ENCODE assay signal across 8 cellular contexts in the genomic region with DNA sequence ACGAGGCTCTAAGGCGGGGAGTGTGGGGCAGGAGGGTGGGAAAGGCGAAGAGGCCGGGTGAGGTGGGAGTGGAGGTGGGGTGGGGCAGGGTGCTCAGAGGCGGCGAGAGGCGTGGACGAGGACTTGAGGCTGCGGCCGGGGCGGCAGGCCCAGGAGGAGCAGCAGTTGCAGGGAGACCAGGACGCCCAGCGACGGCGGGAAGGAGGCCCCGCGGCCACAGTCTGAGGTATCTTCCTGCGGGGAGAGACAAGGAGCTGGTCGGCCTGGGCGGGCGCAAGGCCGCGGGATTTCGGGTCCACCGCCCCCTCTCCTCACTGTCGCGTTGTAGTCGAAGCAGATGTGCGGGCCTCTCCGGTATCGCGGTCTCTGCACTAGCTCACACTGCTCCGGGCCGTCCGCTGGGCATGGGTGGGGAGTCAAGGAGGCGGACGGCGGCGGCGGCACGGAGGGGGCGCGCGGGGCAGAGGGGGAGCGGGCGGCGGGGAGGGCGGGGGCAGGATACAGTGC. TPM values are rescaled to one million over a fixed set of nuclear protein-coding genes. Genes with fewer than 3 reads are reported as not detected.
DNase-seq lines count a peak whose midpoint lies in the region; ATAC-seq, FAIRE-seq and TF ChIP-seq lines count a peak whose summit lies in the region.

No MANE protein-coding gene starts in this region.

- H3K79me2 ChIP-seq in H1 (ENCODE audit: control insufficient read depth in 1 of 2, insufficient read depth in 2 of 2, low read length in 2 of 2) = no peaks in the 10 kb centered on the region

- H4K20me1 ChIP-seq in H1 (replicated peaks in 1 of 2; ENCODE audit: control insufficient read depth in 1 of 2, insufficient read depth in 2 of 2, low read length in 2 of 2) = peaks cover 0 to 2% of the 10 kb centered on the region in 2 experiments

- no peak for TF ChIP-seq CTCF in H1 (IDR thresholded peaks at IDR 0.05; ENCODE audit: control extremely low read depth in 1 of 3, insufficient read depth in 1 of 3, low read depth in 1 of 3, low read length in 3 of 3)
- no peak for TF ChIP-seq CTCF in nephron (IDR thresholded peaks at IDR 0.05; ENCODE audit: unreplicated experiment in 3 of 3)

- 7% methylated on average over 24 of the region's 48 CpGs; no CpG with 5 or more reads in 1 of the 2 experiments for WGBS in H1 (ENCODE audit: extremely low coverage in 1 of 2, insufficient coverage in 1 of 2, insufficient read length in 1 of 2, insufficient replicate concordance in 2 of 2, low coverage in 1 of 2, low lambda C conversion rate in 2 of 2, missing lambda C conversion rate in 1 of 2), 2 experiments

- H2BK20ac ChIP-seq in H1 (ENCODE audit: low read length) = no peak overlapping the region

- H2BK12ac ChIP-seq in H1 (ENCODE audit: low read depth, low read length) = no peak overlapping the region

- H2BK120ac ChIP-seq in H1 (replicated peaks; ENCODE audit: low read depth, low read length) = no peak overlapping the region

- peaks cover 13% of the 10 kb centered on the region; the same call in 1 of the 2 replicates for H3K23me2 ChIP-seq in H1 (ENCODE audit: low read depth, low read length)

- no peak overlapping the region for H3K4me3 ChIP-seq in CD4-positive, CD25-positive, alpha-beta regulatory T cell (ENCODE audit: low read depth, low read length)
- H3K4me3 ChIP-seq in H1 (ENCODE audit: extremely low read depth in 1 of 4, insufficient read depth in 2 of 4, low read depth in 3 of 4, low read length in 4 of 4) = peak overlapping the region; percentile 43 to 68 (median 50)

- peaks cover 35% of the 10 kb centered on the region for H3K4me1 ChIP-seq in CD4-positive, CD25-positive, alpha-beta regulatory T cell (ENCODE audit: control insufficient read depth, insufficient read depth, low read length, poor library complexity, severe bottlenecking)
- peaks cover 0 to 15% (median 10%) of the 10 kb centered on the region in 4 experiments; a peak in 6 of 7 replicates for H3K4me1 ChIP-seq in H1 (replicated peaks in 1 of 4; ENCODE audit: control insufficient read depth in 3 of 4, insufficient read depth in 4 of 4, low read length in 3 of 4)

- no peak overlapping the region for H3K27ac Mint-ChIP-seq in CD4-positive, CD25-positive, alpha-beta regulatory T cell
- H3K27ac Mint-ChIP-seq in nephron = peak overlapping the region in 2 of 3 experiments; percentile 74 to 79

- H3K27me3 Mint-ChIP-seq in CD4-positive, CD25-positive, alpha-beta regulatory T cell = no peaks in the 10 kb centered on the region
- H3K27me3 Mint-ChIP-seq in nephron (ENCODE audit: low read depth) = no peaks in the 10 kb centered on the region

- H2AFZ ChIP-seq in H1 (ENCODE audit: low read length) = no peak overlapping the region; the same call in 1 of the 2 replicates

- TF ChIP-seq RAD21 in H1 (IDR thresholded peaks at IDR 0.05 in 1 of 2, conservative IDR thresholded peaks at IDR 0.05 in 1 of 2; ENCODE audit: low read depth in 2 of 2, low read length in 2 of 2) = no peak

- no peak for TF ChIP-seq POLR2A in H1 (IDR thresholded peaks at IDR 0.05; ENCODE audit: control extremely low read depth in 1 of 2, low read depth in 2 of 2, low read length in 2 of 2)

- H2BK15ac ChIP-seq in H1 (ENCODE audit: low read length) = no peak overlapping the region

- TF ChIP-seq EP300 in H1 (IDR thresholded peaks at IDR 0.05; ENCODE audit: borderline replicate concordance in 1 of 2, low read depth in 2 of 2, low read length in 2 of 2) = no peak

- no peaks in the 10 kb centered on the region for H3K9me3 ChIP-seq in CD4-positive, CD25-positive, alpha-beta regulatory T cell (ENCODE audit: control insufficient read depth in 2 of 2, low read length in 2 of 2)
- H3K9me3 ChIP-seq in H1 (ENCODE audit: insufficient read depth in 2 of 2, low read depth in 1 of 2, low read length in 1 of 2) = no peaks in the 10 kb centered on the region

- no peak overlapping the region for H2BK5ac ChIP-seq in H1 (ENCODE audit: low read depth, low read length)

- CTCF ChIA-PET in H1 (lab: Charles Lee; ENCODE audit: partially characterized antibody) = interaction anchor here (1.0 to 4.5 kb wide), 8 partner anchors 8 to 187 kb away, joined by 3 to 18 read pairs (median 4); a partner anchor contains a TSS

- POLR2A ChIA-PET in H1 (lab: Charles Lee; ENCODE audit: partially characterized antibody) = interaction anchor here (0.7 to 2.5 kb wide), 6 partner anchors 11 to 1604 kb away, joined by 3 to 22 read pairs (median 4); a partner anchor contains a TSS

- H4K91ac ChIP-seq in H1 (replicated peaks; ENCODE audit: insufficient read length, low read length) = peak overlapping the region; percentile 25

- no peaks in the 10 kb centered on the region for H3K36me3 ChIP-seq in CD4-positive, CD25-positive, alpha-beta regulatory T cell (ENCODE audit: control insufficient read depth, insufficient read depth, low read length)
- H3K36me3 ChIP-seq in H1 (ENCODE audit: control insufficient read depth in 2 of 4, insufficient read depth in 4 of 4, low read length in 3 of 4) = no peaks in the 10 kb centered on the region

- H3K9ac ChIP-seq in H1 (replicated peaks in 1 of 4; ENCODE audit: extremely low read depth in 1 of 4, low read depth in 3 of 4, low read length in 3 of 4) = peak overlapping the region; percentile 5 to 58 (median 43); a peak in 6 of 7 replicates

- H3K4ac ChIP-seq in H1 (replicated peaks; ENCODE audit: insufficient read length, low read depth, low read length) = peak overlapping the region; percentile 58

- no peak overlapping the region for H2AK5ac ChIP-seq in H1 (ENCODE audit: low read depth, low read length)

- no peaks in the 10 kb centered on the region for H3K9me3 Mint-ChIP-seq in CD4-positive, CD25-positive, alpha-beta regulatory T cell
- H3K9me3 Mint-ChIP-seq in nephron = no peaks in the 10 kb centered on the region

- no peak overlapping the region for H3K14ac ChIP-seq in H1 (ENCODE audit: insufficient read length)

- peak overlapping the region; percentile 11 for H3K56ac ChIP-seq in H1 (replicated peaks; ENCODE audit: insufficient read length, low read depth, low read length)

- no peak overlapping the region for H4K5ac ChIP-seq in H1 (ENCODE audit: insufficient read length, low read depth, low read length)

- peaks cover 0 to 50% (median 5%) of the 10 kb centered on the region in 4 donors for H3K4me1 Mint-ChIP-seq in CD4-positive, CD25-positive, alpha-beta regulatory T cell
- H3K4me1 Mint-ChIP-seq in nephron = peaks cover 5% of the 10 kb centered on the region

- 0 out of 2 replicates have a peak, but pooled peaks cover 2% of the 10 kb centered on the region for H3K79me1 ChIP-seq in H1 (ENCODE audit: low read depth, low read length)

- no peak for FAIRE-seq in H1 (lab: Jason Lieb, UNC)

- peak overlapping the region; percentile 76; the same call in 1 of the 2 replicates for H4K8ac ChIP-seq in H1 (ENCODE audit: extremely low read depth, insufficient read depth, low read length)

- H3K4me3 Mint-ChIP-seq in CD4-positive, CD25-positive, alpha-beta regulatory T cell = peak overlapping the region; percentile 71 to 98 (median 92)
- H3K4me3 Mint-ChIP-seq in nephron = peak overlapping the region; percentile 81 to 88 (median 85)

- no peak overlapping the region for H3K27ac ChIP-seq in CD4-positive, CD25-positive, alpha-beta regulatory T cell (ENCODE audit: insufficient read depth, low read length, poor library complexity, severe bottlenecking)
- no peak overlapping the region for H3K27ac ChIP-seq in H1 (ENCODE audit: low read depth, low read length)

- ATAC-seq in CD4-positive, CD25-positive, alpha-beta regulatory T cell (ENCODE audit: low read depth in 2 of 2) = no peak
- ATAC-seq in HG03439 (IDR thresholded peaks at IDR 0.05; ENCODE audit: unreplicated experiment) (peak; percentile 6), GM19467 (IDR thresholded peaks at IDR 0.05; ENCODE audit: unreplicated experiment) (no peak)

- no peak overlapping the region; the same call in 1 of the 2 replicates for H3K18ac ChIP-seq in H1 (ENCODE audit: extremely low read depth, low read length)

- H3K27me3 ChIP-seq in CD4-positive, CD25-positive, alpha-beta regulatory T cell (ENCODE audit: control insufficient read depth, insufficient read depth, low read length) = no peaks in the 10 kb centered on the region
- peaks cover 0 to 5% (median 2%) of the 10 kb centered on the region in 4 experiments; a peak in 3 of 7 replicates for H3K27me3 ChIP-seq in H1 (replicated peaks in 1 of 4; ENCODE audit: control insufficient read depth in 3 of 4, extremely low read depth in 1 of 4, insufficient read depth in 3 of 4, low read length in 3 of 4)

- no peak for DNase-seq in CD4-positive, CD25-positive, alpha-beta regulatory T cell
- DNase-seq in H1 (ENCODE audit: low read depth in 1 of 2, low spot score in 2 of 2) (no peak), COLO829 (ENCODE audit: low spot score) (no peak), KG1 (lab: John Stamatoyannopoulos, UW) (no peak), NCI-H1048 (lab: John Stamatoyannopoulos, UW) (no peak)

- peak overlapping the region; percentile 72 to 76 for H3K4me2 ChIP-seq in H1 (ENCODE audit: insufficient read depth in 1 of 2, low read depth in 2 of 2, low read length in 2 of 2)

- H3K36me3 Mint-ChIP-seq in CD4-positive, CD25-positive, alpha-beta regulatory T cell = no peaks in the 10 kb centered on the region
- no peaks in the 10 kb centered on the region for H3K36me3 Mint-ChIP-seq in nephron (ENCODE audit: low read depth)

- H3K23ac ChIP-seq in H1 (ENCODE audit: insufficient read length) = no peak overlapping the region

RNA-seq across cellular contexts. Expression of a gene that starts 5.3 kb away (rescaled TPM):
- total RNA-seq in CD4-positive, CD25-positive, alpha-beta regulatory T cell = 18.3 TPM
- 10 to 100 TPM; 33.5 to 38.6 (median 36.5) TPM for polyA plus RNA-seq in CD4-positive, CD25-positive, alpha-beta regulatory T cell
- 25.3 and 25.4 TPM in 2 replicates for total RNA-seq in H1 (2021; fragmentation: NEBNext Ultra II Directional; extraction: Animal tissue kit (Norgen Biotek cat#: 25700))
- polyA plus RNA-seq in H1 (2011; rRNA removed) = 32.4 and 41.9 TPM in 2 replicates
- 28.3 TPM for polyA plus RNA-seq in H1 (2011; cell fraction: cytosol; rRNA removed)
- polyA plus RNA-seq in H1 (2011; cell fraction: nucleus; rRNA removed) = 26.5 TPM
- 14.1 to 22.1 TPM (median 19.9 TPM) in 4 replicates for polyA plus RNA-seq in H1 (2012, experiment 1 of 2)
- polyA plus RNA-seq in H1 (2012, experiment 2 of 2) = 26.6 TPM
- polyA plus RNA-seq in H1 (2013, experiment 1 of 2) = 38.1 TPM
- polyA plus RNA-seq in H1 (2013, experiment 2 of 2) = 41.2 TPM
- 18.7 and 24.3 TPM in 2 replicates for polyA minus RNA-seq in H1 (2011; rRNA and poly(A)+ RNA removed)
- polyA minus RNA-seq in H1 (2011; cell fraction: cytosol; rRNA and poly(A)+ RNA removed) = 20.0 TPM
- polyA minus RNA-seq in H1 (2011; cell fraction: nucleus; rRNA and poly(A)+ RNA removed) = 14.9 TPM

RNA-seq across cellular contexts. Expression of a gene that starts 14.0 kb away (rescaled TPM):
- 28.5 TPM for total RNA-seq in CD4-positive, CD25-positive, alpha-beta regulatory T cell
- polyA plus RNA-seq in CD4-positive, CD25-positive, alpha-beta regulatory T cell = 10 to 100 TPM; 66.3 to 92.2 (median 79.2) TPM
- total RNA-seq in H1 (2021; fragmentation: NEBNext Ultra II Directional; extraction: Animal tissue kit (Norgen Biotek cat#: 25700)) = 9.8 and 9.9 TPM in 2 replicates
- 34.0 and 34.5 TPM in 2 replicates for polyA plus RNA-seq in H1 (2011; rRNA removed)
- polyA plus RNA-seq in H1 (2011; cell fraction: cytosol; rRNA removed) = 22.8 TPM
- polyA plus RNA-seq in H1 (2011; cell fraction: nucleus; rRNA removed) = 24.8 TPM
- 10.0 to 19.4 TPM (median 15.1 TPM) in 4 replicates for polyA plus RNA-seq in H1 (2012, experiment 1 of 2)
- polyA plus RNA-seq in H1 (2012, experiment 2 of 2) = 22.1 TPM
- 11.8 TPM for polyA plus RNA-seq in H1 (2013, experiment 1 of 2)
- 12.9 TPM for polyA plus RNA-seq in H1 (2013, experiment 2 of 2)
- polyA minus RNA-seq in H1 (2011; rRNA and poly(A)+ RNA removed) = 9.2 and 14.0 TPM in 2 replicates
- 6.3 TPM for polyA minus RNA-seq in H1 (2011; cell fraction: cytosol; rRNA and poly(A)+ RNA removed)
- 7.3 TPM for polyA minus RNA-seq in H1 (2011; cell fraction: nucleus; rRNA and poly(A)+ RNA removed)

RNA-seq across cellular contexts. Expression of a gene that starts 14.1 kb away (rescaled TPM):
- 30.1 TPM for total RNA-seq in CD4-positive, CD25-positive, alpha-beta regulatory T cell
- polyA plus RNA-seq in CD4-positive, CD25-positive, alpha-beta regulatory T cell = 10 to 100 TPM; 43.0 to 51.8 (median 49.6) TPM
- 25.0 and 28.4 TPM in 2 replicates for total RNA-seq in H1 (2021; fragmentation: NEBNext Ultra II Directional; extraction: Animal tissue kit (Norgen Biotek cat#: 25700))
- polyA plus RNA-seq in H1 (2011; rRNA removed) = 51.4 and 52.3 TPM in 2 replicates
- 53.3 TPM for polyA plus RNA-seq in H1 (2011; cell fraction: cytosol; rRNA removed)
- 91.8 TPM for polyA plus RNA-seq in H1 (2011; cell fraction: nucleus; rRNA removed)
- polyA plus RNA-seq in H1 (2012, experiment 1 of 2) = 18.1 to 35.5 TPM (median 31.5 TPM) in 4 replicates
- polyA plus RNA-seq in H1 (2012, experiment 2 of 2) = 26.4 TPM
- 14.6 TPM for polyA plus RNA-seq in H1 (2013, experiment 1 of 2)
- 13.2 TPM for polyA plus RNA-seq in H1 (2013, experiment 2 of 2)
- 54.5 and 61.1 TPM in 2 replicates for polyA minus RNA-seq in H1 (2011; rRNA and poly(A)+ RNA removed)
- polyA minus RNA-seq in H1 (2011; cell fraction: cytosol; rRNA and poly(A)+ RNA removed) = 13.8 TPM
- 20.9 TPM for polyA minus RNA-seq in H1 (2011; cell fraction: nucleus; rRNA and poly(A)+ RNA removed)

RNA-seq across cellular contexts. Expression of a gene that starts 19.1 kb away (rescaled TPM):
- 1.6 TPM for total RNA-seq in CD4-positive, CD25-positive, alpha-beta regulatory T cell
- polyA plus RNA-seq in CD4-positive, CD25-positive, alpha-beta regulatory T cell = under 1 TPM in 1 of 4 donors, not detected in 3; 0.09 TPM
- total RNA-seq in H1 (2021; fragmentation: NEBNext Ultra II Directional; extraction: Animal tissue kit (Norgen Biotek cat#: 25700)) = 0.54 and 0.56 TPM in 2 replicates
- 0.79 and 0.93 TPM in 2 replicates for polyA plus RNA-seq in H1 (2011; rRNA removed)
- polyA plus RNA-seq in H1 (2011; cell fraction: cytosol; rRNA removed) = 0.96 TPM
- 2.1 TPM for polyA plus RNA-seq in H1 (2011; cell fraction: nucleus; rRNA removed)
- 0.18 to 0.96 TPM (median 0.41 TPM) in 4 replicates for polyA plus RNA-seq in H1 (2012, experiment 1 of 2)
- polyA plus RNA-seq in H1 (2012, experiment 2 of 2) = 0.20 TPM
- 0.67 TPM for polyA plus RNA-seq in H1 (2013, experiment 1 of 2)
- polyA plus RNA-seq in H1 (2013, experiment 2 of 2) = 0.40 TPM
- 0.32 TPM in 2 replicates for polyA minus RNA-seq in H1 (2011; rRNA and poly(A)+ RNA removed)
- not detected for polyA minus RNA-seq in H1 (2011; cell fraction: cytosol; rRNA and poly(A)+ RNA removed)
- 0.50 TPM for polyA minus RNA-seq in H1 (2011; cell fraction: nucleus; rRNA and poly(A)+ RNA removed)

RNA-seq across cellular contexts. Expression of a gene that starts 24.0 kb away (rescaled TPM):
- total RNA-seq in CD4-positive, CD25-positive, alpha-beta regulatory T cell = 76.0 TPM
- polyA plus RNA-seq in CD4-positive, CD25-positive, alpha-beta regulatory T cell = 10 to 100 TPM; 48.4 to 67.4 (median 54.7) TPM
- 10.3 and 11.2 TPM in 2 replicates for total RNA-seq in H1 (2021; fragmentation: NEBNext Ultra II Directional; extraction: Animal tissue kit (Norgen Biotek cat#: 25700))
- polyA plus RNA-seq in H1 (2011; rRNA removed) = 15.7 and 15.9 TPM in 2 replicates
- polyA plus RNA-seq in H1 (2011; cell fraction: cytosol; rRNA removed) = 20.5 TPM
- 22.6 TPM for polyA plus RNA-seq in H1 (2011; cell fraction: nucleus; rRNA removed)
- 12.1 to 16.1 TPM (median 13.6 TPM) in 4 replicates for polyA plus RNA-seq in H1 (2012, experiment 1 of 2)
- 7.0 TPM for polyA plus RNA-seq in H1 (2012, experiment 2 of 2)
- polyA plus RNA-seq in H1 (2013, experiment 1 of 2) = 7.7 TPM
- polyA plus RNA-seq in H1 (2013, experiment 2 of 2) = 7.1 TPM
- polyA minus RNA-seq in H1 (2011; rRNA and poly(A)+ RNA removed) = 4.5 and 5.8 TPM in 2 replicates
- polyA minus RNA-seq in H1 (2011; cell fraction: cytosol; rRNA and poly(A)+ RNA removed) = 2.0 TPM
- polyA minus RNA-seq in H1 (2011; cell fraction: nucleus; rRNA and poly(A)+ RNA removed) = 10.0 TPM

Comparison
In these comparisons a context has a peak if more than half of its experiments do, and no peak if none do; other contexts are left out.
1. H3K27ac Mint-ChIP-seq: peak in nephron (2 of 3); none in CD4-positive, CD25-positive, alpha-beta regulatory T cell (0 of 3).